In genomic region chr4:138051157-138051556, GRCh38 we compare ENCODE assay signal across 32 cellular contexts.
DNase-seq lines count a peak whose midpoint lies in the region; ATAC-seq and TF ChIP-seq lines count a peak whose summit lies in the region.
"Had no signal": no experiment of that assay in that cellular context is flagged by ENCODE, and none has a peak within 500 bp of the region (broad histone marks: within the 10 kb centered on the region; RNA-seq: fewer than 3 reads in every experiment).

No MANE protein-coding gene starts in this region.

- no peak overlapping the region for H3K27ac Mint-ChIP-seq in activated CD4-positive, alpha-beta T cell treated with anti-CD3 and anti-CD28 coated beads for 36 hours
- H3K27ac Mint-ChIP-seq: activated naive CD8-positive, alpha-beta T cell; IgD-negative memory B cell; naive B cell had no signal

- CTCF ChIA-PET in activated CD4-positive, alpha-beta T cell treated with anti-CD3 and anti-CD28 coated beads for 36 hours (lab: Charles Lee): no interaction called here

- no peak overlapping the region for H2BK5ac ChIP-seq in mesendoderm (ENCODE audit: low read length)

- no peak overlapping the region for H3K23ac ChIP-seq in mesendoderm (ENCODE audit: low read length)

- H3K4me1 ChIP-seq in RWPE2 (ENCODE audit: insufficient read depth, poor library complexity, severe bottlenecking) (peaks cover 44% of the 10 kb centered on the region), osteoblast (ENCODE audit: insufficient read depth, low read length) (peaks cover 49% of the 10 kb centered on the region), mesendoderm (ENCODE audit: control insufficient read depth, low read depth, low read length) (no peaks in the 10 kb centered on the region)
- H3K4me1 ChIP-seq: thyroid gland, uterus had no signal

- no peak overlapping the region for H3K4ac ChIP-seq in mesendoderm (ENCODE audit: low read depth, low read length)

- H3K36me3 ChIP-seq in RWPE2 (ENCODE audit: low read depth) (no peaks in the 10 kb centered on the region), osteoblast (ENCODE audit: insufficient read depth, low read length) (no peaks in the 10 kb centered on the region), mesendoderm (ENCODE audit: control insufficient read depth, insufficient read depth, low read length) (no peaks in the 10 kb centered on the region)
- H3K36me3 ChIP-seq: ascending aorta, right atrium auricular region, thyroid gland, uterus, WERI-Rb-1 had no signal

- H3K79me2 ChIP-seq in osteoblast (ENCODE audit: insufficient read depth, low read length) (no peaks in the 10 kb centered on the region), mesendoderm (ENCODE audit: control insufficient read depth, insufficient read depth, low read length) (no peaks in the 10 kb centered on the region)

- H3K4me2 ChIP-seq in osteoblast (ENCODE audit: insufficient read depth, low read length) (no peak overlapping the region), mesendoderm (ENCODE audit: low read length) (no peak overlapping the region)

- no peak overlapping the region for H4K8ac ChIP-seq in mesendoderm (ENCODE audit: low read depth, low read length)

- POLR2A ChIA-PET in activated CD4-positive, alpha-beta T cell treated with anti-CD3 and anti-CD28 coated beads for 36 hours (lab: Charles Lee): no interaction called here

- H3K9me3 ChIP-seq in RWPE2 (ENCODE audit: severe bottlenecking) (no peaks in the 10 kb centered on the region), osteoblast (ENCODE audit: low read depth, low read length) (no peaks in the 10 kb centered on the region)
- H3K9me3 ChIP-seq: ascending aorta, right atrium auricular region, thyroid gland, uterus had no signal

- no peak overlapping the region for H4K5ac ChIP-seq in mesendoderm (ENCODE audit: low read length)

- intact Hi-C loops in activated CD4-positive, alpha-beta T cell treated with anti-CD3 and anti-CD28 coated beads for 36 hours (cut with DNase I, micrococcal nuclease): no loop called here

- no peaks in the 10 kb centered on the region for H3K4me1 Mint-ChIP-seq in activated CD4-positive, alpha-beta T cell treated with anti-CD3 and anti-CD28 coated beads for 36 hours
- H3K4me1 Mint-ChIP-seq: naive B cell had no signal

- H4K20me1 ChIP-seq in osteoblast (ENCODE audit: insufficient read depth, low read length): no peaks in the 10 kb centered on the region

- DNase-seq in EL: peak; percentile 72
- no peak for DNase-seq in RWPE2 (ENCODE audit: low spot score)
- peak; percentile 62 for DNase-seq in choroid plexus epithelial cell (ENCODE audit: low read depth)
- DNase-seq in osteoblast (ENCODE audit: insufficient read length, low spot score, missing footprints): peak; percentile 68
- no peak for DNase-seq in mesendoderm
- DNase-seq in foreskin melanocyte: no peak
- no peak for DNase-seq in activated CD4-positive, alpha-beta T cell treated with anti-CD3 and anti-CD28 coated beads for 36 hours
- DNase-seq: activated CD4-positive, alpha-beta T cell treated with anti-CD3 and anti-CD28 coated beads for 48 hours; activated T-cell treated with anti-CD3 and anti-CD28 coated beads for 4 hours; central memory CD4-positive, alpha-beta T cell; DMS 273 treated with DMSO at 0.1 percent for 48 hours; head of caudate nucleus; kidney; midbrain; MV-4-11; naive B cell; NCI-H1436; NCI-H2081 treated with DMSO at 0.1 percent for 48 hours; NCI-H2227 treated with DMSO at 0.1 percent for 48 hours; NCI-H774; posterior cingulate gyrus; SIG-M5; stimulated activated CD4-positive, alpha-beta T cell treated with anti-CD3 and anti-CD28 coated beads, Interleukin-2, amount 100 ng/mL, for 48 hours; T1000; thyroid gland; uterus had no signal

- H3K9me3 Mint-ChIP-seq in activated CD4-positive, alpha-beta T cell treated with anti-CD3 and anti-CD28 coated beads for 36 hours (ENCODE audit: low read depth): no peaks in the 10 kb centered on the region
- H3K9me3 Mint-ChIP-seq: IgD-negative memory B cell, naive B cell had no signal

- no peak overlapping the region for H3K9ac ChIP-seq in mesendoderm (ENCODE audit: low read length)

- no peaks in the 10 kb centered on the region for H3K36me3 Mint-ChIP-seq in activated CD4-positive, alpha-beta T cell treated with anti-CD3 and anti-CD28 coated beads for 36 hours (ENCODE audit: low read depth)
- H3K36me3 Mint-ChIP-seq: activated naive CD8-positive, alpha-beta T cell; IgD-negative memory B cell; naive B cell had no signal

- H2AK5ac ChIP-seq in mesendoderm (ENCODE audit: low read length): no peak overlapping the region

- no peak overlapping the region for H2BK120ac ChIP-seq in mesendoderm (ENCODE audit: low read depth, low read length)

- peak; percentile 19; the same call in 1 of the 3 replicates for ATAC-seq in RWPE2 (ENCODE audit: low read depth)
- no peak for ATAC-seq in GM18511 (IDR thresholded peaks at IDR 0.05; ENCODE audit: unreplicated experiment)
- ATAC-seq in activated CD4-positive, alpha-beta T cell treated with anti-CD3 and anti-CD28 coated beads for 36 hours: no peak

- no peak overlapping the region for H3K4me3 Mint-ChIP-seq in activated CD4-positive, alpha-beta T cell treated with anti-CD3 and anti-CD28 coated beads for 36 hours
- H3K4me3 Mint-ChIP-seq: activated naive CD8-positive, alpha-beta T cell; IgD-negative memory B cell; naive B cell had no signal

- H2BK15ac ChIP-seq in mesendoderm (replicated peaks; ENCODE audit: low read depth): no peak overlapping the region

- H3K27ac ChIP-seq in RWPE2 (ENCODE audit: poor library complexity, severe bottlenecking): peak overlapping the region; percentile 13
- no peak overlapping the region for H3K27ac ChIP-seq in osteoblast (ENCODE audit: low read depth, low read length)
- no peak overlapping the region for H3K27ac ChIP-seq in mesendoderm (ENCODE audit: low read depth, low read length)
- H3K27ac ChIP-seq: ascending aorta, right atrium auricular region, thyroid gland, uterus, WERI-Rb-1 had no signal

- no peak overlapping the region for H3K18ac ChIP-seq in mesendoderm (ENCODE audit: low read length)

- no peaks in the 10 kb centered on the region for H3K27me3 Mint-ChIP-seq in activated CD4-positive, alpha-beta T cell treated with anti-CD3 and anti-CD28 coated beads for 36 hours

- H2AFZ ChIP-seq in osteoblast (ENCODE audit: low read length): no peak overlapping the region

- no peak overlapping the region for H3K4me3 ChIP-seq in RWPE2 (ENCODE audit: severe bottlenecking)
- no peak overlapping the region for H3K4me3 ChIP-seq in choroid plexus epithelial cell (ENCODE audit: low read depth, low read length)
- H3K4me3 ChIP-seq in osteoblast (ENCODE audit: insufficient read depth, low read length): no peak overlapping the region
- no peak overlapping the region for H3K4me3 ChIP-seq in mesendoderm (ENCODE audit: low read length)
- H3K4me3 ChIP-seq: ascending aorta, right atrium auricular region, thyroid gland, uterus had no signal

- H3K56ac ChIP-seq in mesendoderm (ENCODE audit: low read length): no peak overlapping the region

- no peak for TF ChIP-seq CTCF in RWPE2 (IDR thresholded peaks at IDR 0.05; ENCODE audit: poor library complexity, severe bottlenecking)
- TF ChIP-seq CTCF in choroid plexus epithelial cell (conservative IDR thresholded peaks at IDR 0.05; ENCODE audit: low read depth, low read length): no peak
- TF ChIP-seq CTCF in osteoblast (IDR thresholded peaks at IDR 0.05; ENCODE audit: extremely low read depth, low read depth, low read length): no peak

- no CpG with 5 or more reads among the region's 3 CpGs for WGBS in mesendoderm (ENCODE audit: extremely low coverage, insufficient coverage, low lambda C conversion rate)

- H3K79me1 ChIP-seq in mesendoderm (ENCODE audit: low read length): no peaks in the 10 kb centered on the region

- H3K27me3 ChIP-seq in RWPE2 (ENCODE audit: insufficient read depth, poor library complexity, severe bottlenecking) (no peaks in the 10 kb centered on the region), osteoblast (ENCODE audit: insufficient read depth, low read length) (no peaks in the 10 kb centered on the region), mesendoderm (ENCODE audit: insufficient read depth, low read length, poor library complexity) (no peaks in the 10 kb centered on the region)
- H3K27me3 ChIP-seq: ascending aorta, right atrium auricular region, thyroid gland, uterus had no signal

Comparison
In these comparisons a context has a peak if more than half of its experiments do, and no peak if none do; other contexts are left out.
1. DNase-seq: peak in EL (single experiment), choroid plexus epithelial cell (single experiment) and osteoblast (single experiment); none in RWPE2 (single experiment), mesendoderm (single experiment), foreskin melanocyte (single experiment) and activated CD4-positive, alpha-beta T cell treated with anti-CD3 and anti-CD28 coated beads for 36 hours (single experiment).